ENCODE assay signal across 9 cellular contexts in the genomic region with DNA sequence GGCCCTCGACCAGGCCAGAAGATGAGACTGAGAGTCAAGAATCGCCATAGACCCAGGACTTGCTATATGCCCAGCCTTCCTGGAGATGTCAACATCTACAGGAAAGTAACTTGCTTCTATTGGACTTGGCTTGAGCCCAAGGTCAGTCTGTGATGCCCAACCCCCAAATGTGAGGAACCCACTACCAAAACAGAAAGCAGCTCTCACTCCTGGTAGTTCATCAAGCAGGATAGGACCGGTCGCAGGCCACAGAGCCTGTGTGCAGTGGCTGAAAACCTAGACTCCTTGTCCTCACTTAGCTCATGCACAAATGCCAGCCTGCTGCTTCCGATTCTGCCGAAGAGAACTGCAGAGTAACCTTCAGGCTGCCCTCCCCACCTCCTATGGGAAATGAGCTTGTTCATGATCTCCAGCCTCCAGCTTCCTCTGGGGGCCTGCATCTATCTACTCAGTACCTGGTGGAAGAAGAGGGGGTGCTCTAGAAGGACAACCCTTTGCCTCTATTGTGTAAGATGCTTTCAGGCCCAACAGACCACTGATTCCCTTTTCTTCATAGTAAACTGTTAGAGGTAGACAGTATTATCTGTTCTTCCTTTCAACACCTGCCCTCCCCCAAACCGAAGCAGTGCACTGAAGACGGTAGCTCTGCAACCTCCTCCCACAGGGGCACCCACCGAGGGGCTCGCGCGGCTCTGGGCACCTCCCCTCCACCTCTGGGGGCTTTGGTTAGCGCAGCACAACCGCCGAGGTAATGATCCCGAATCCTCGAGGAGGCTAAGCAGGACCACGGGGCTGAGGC. TPM values are rescaled to one million over a fixed set of nuclear protein-coding genes. Genes with fewer than 3 reads are reported as not detected.
DNase-seq lines count a peak whose midpoint lies in the region; ATAC-seq, FAIRE-seq and TF ChIP-seq lines count a peak whose summit lies in the region.
"Had no signal": no experiment of that assay in that cellular context is flagged by ENCODE, and none has a peak within 500 bp of the region (broad histone marks: within the 10 kb centered on the region; RNA-seq: fewer than 3 reads in every experiment).

No MANE protein-coding gene starts in this region.

- H3K4me1 ChIP-seq in iPS DF 6.9 (ENCODE audit: control insufficient read depth, insufficient read depth, low read length) = peaks cover 4% of the 10 kb centered on the region
- peaks cover 2 to 3% of the 10 kb centered on the region in 2 donors for H3K4me1 ChIP-seq in small intestine (ENCODE audit: control insufficient read depth in 2 of 2, insufficient read depth in 1 of 2, low read depth in 1 of 2, low read length in 1 of 2)

- H3K9me3 Mint-ChIP-seq in activated CD8-positive, alpha-beta T cell treated with anti-CD3 and anti-CD28 coated beads for 36 hours = no peaks in the 10 kb centered on the region

- CTCF ChIA-PET in activated CD8-positive, alpha-beta T cell treated with anti-CD3 and anti-CD28 coated beads for 36 hours (lab: Charles Lee) = interaction anchor here (0.7 to 5.4 kb wide), 12 partner anchors 9 to 188 kb away, joined by 3 to 36 read pairs (median 4); no protein-coding TSS in a partner anchor

- H3K27ac Mint-ChIP-seq in activated CD8-positive, alpha-beta T cell treated with anti-CD3 and anti-CD28 coated beads for 36 hours = peak overlapping the region; percentile 66

- H3K27ac ChIP-seq in iPS DF 6.9 (ENCODE audit: low read length) (no peak overlapping the region), small intestine (ENCODE audit: low read depth in 1 of 2, low read length in 1 of 2) (peak overlapping the region in 1 of 2 donors; percentile 28)

- WGBS in iPS DF 6.9 (ENCODE audit: insufficient coverage, insufficient read length) = no CpG with 5 or more reads among the region's 18 CpGs
- 10 to 20% (median 15%) methylated on average over 9 to 18 of the region's 18 CpGs for WGBS in small intestine, 3 donors

- peaks cover 2% of the 10 kb centered on the region for H3K36me3 Mint-ChIP-seq in activated CD8-positive, alpha-beta T cell treated with anti-CD3 and anti-CD28 coated beads for 36 hours (ENCODE audit: low read depth)

- peak; percentile 53 for DNase-seq in DMS 273 (lab: John Stamatoyannopoulos, UW; ENCODE audit: unreplicated experiment)
- no peak for DNase-seq in DMS 273 treated with DMSO at 0.1 percent for 48 hours (lab: John Stamatoyannopoulos, UW)
- peak; percentile 25 for DNase-seq in HK-2 (ENCODE audit: unreplicated experiment)
- peak; percentile 26 for DNase-seq in activated CD8-positive, alpha-beta T cell treated with anti-CD3 and anti-CD28 coated beads for 36 hours
- DNase-seq in iPS DF 6.9 (ENCODE audit: low read depth, low spot score) = no peak
- peak; percentile 47 for DNase-seq in small intestine
- DNase-seq in GF-D8 (lab: John Stamatoyannopoulos, UW) = no peak

- H3K4me1 Mint-ChIP-seq in activated CD8-positive, alpha-beta T cell treated with anti-CD3 and anti-CD28 coated beads for 36 hours (ENCODE audit: low read depth) = peaks cover 21% of the 10 kb centered on the region

- H3K27me3 Mint-ChIP-seq in activated CD8-positive, alpha-beta T cell treated with anti-CD3 and anti-CD28 coated beads for 36 hours = no peaks in the 10 kb centered on the region

- peak overlapping the region; percentile 84 for H3K4me3 Mint-ChIP-seq in activated CD8-positive, alpha-beta T cell treated with anti-CD3 and anti-CD28 coated beads for 36 hours

- TF ChIP-seq CTCF in activated CD8-positive, alpha-beta T cell treated with anti-CD3 and anti-CD28 coated beads for 36 hours (IDR thresholded peaks at IDR 0.05) = no peak

- H3K4me3 ChIP-seq in iPS DF 6.9 (ENCODE audit: low read length) (peak overlapping the region; percentile 93; the same call in 1 of the 2 replicates), small intestine (ENCODE audit: low read depth in 1 of 2, low read length in 2 of 2) (peak overlapping the region in 1 of 2 donors; percentile 83)

- intact Hi-C loops in activated CD8-positive, alpha-beta T cell treated with anti-CD3 and anti-CD28 coated beads for 36 hours (cut with micrococcal nuclease) = loop anchor here (5.0 kb wide), 1 partner anchor 35 kb away; no protein-coding TSS in a partner anchor

- H3K27me3 ChIP-seq in iPS DF 6.9 (ENCODE audit: control insufficient read depth, insufficient read depth, low read length) (no peaks in the 10 kb centered on the region), small intestine (ENCODE audit: control insufficient read depth in 2 of 2, insufficient read depth in 2 of 2, low read length in 2 of 2) (no peaks in the 10 kb centered on the region)

- H3K36me3 ChIP-seq in iPS DF 6.9 (ENCODE audit: control insufficient read depth, insufficient read depth, low read length) = no peaks in the 10 kb centered on the region
- no peaks in the 10 kb centered on the region for H3K36me3 ChIP-seq in small intestine (ENCODE audit: control insufficient read depth in 2 of 2, insufficient read depth in 2 of 2, low read length in 2 of 2)

- FAIRE-seq in small intestine (lab: Jason Lieb, UNC) = no peak
- FAIRE-seq: A204.1 had no signal

- POLR2A ChIA-PET in activated CD8-positive, alpha-beta T cell treated with anti-CD3 and anti-CD28 coated beads for 36 hours (lab: Charles Lee) = interaction anchor here (1.0 to 2.0 kb wide), 5 partner anchors 14 to 33 kb away, joined by 4 to 12 read pairs (median 5); no protein-coding TSS in a partner anchor

- H3K9me3 ChIP-seq in iPS DF 6.9 (ENCODE audit: control insufficient read depth, insufficient read depth, low read length) = no peaks in the 10 kb centered on the region
- no peaks in the 10 kb centered on the region for H3K9me3 ChIP-seq in small intestine (ENCODE audit: control insufficient read depth, low read depth)

- no peak for ATAC-seq in activated CD8-positive, alpha-beta T cell treated with anti-CD3 and anti-CD28 coated beads for 36 hours
- ATAC-seq in HG02678 (IDR thresholded peaks at IDR 0.05; ENCODE audit: unreplicated experiment) = no peak

RNA-seq across cellular contexts. Expression of gene ACOT7, which starts 1.3 kb away (rescaled TPM):
- 10 to 100 TPM; 80.4 to 86.7 TPM for total RNA-seq in activated CD8-positive, alpha-beta T cell treated with anti-CD3 and anti-CD28 coated beads for 36 hours
- 10 to 100 TPM; 63.5 to 93.8 (median 83.9) TPM for polyA plus RNA-seq in small intestine

RNA-seq across cellular contexts. Expression of gene HES2, which starts 27.4 kb away (rescaled TPM):
- total RNA-seq in activated CD8-positive, alpha-beta T cell treated with anti-CD3 and anti-CD28 coated beads for 36 hours = under 1 TPM in 1 of 2 experiments, not detected in 1; 0.29 TPM
- 1 to 10 TPM in 2 of 3 donors, under 1 TPM in 1; 0.55 to 2.2 (median 1.1) TPM for polyA plus RNA-seq in small intestine

RNA-seq across cellular contexts. Expression of gene ESPN, which starts 32.3 kb away (rescaled TPM):
- total RNA-seq in activated CD8-positive, alpha-beta T cell treated with anti-CD3 and anti-CD28 coated beads for 36 hours = under 1 TPM; 0.83 to 0.99 TPM
- polyA plus RNA-seq in small intestine = 100 to 1,000 TPM in 2 of 3 donors, 10 to 100 TPM in 1; 83.5 to 336 (median 235) TPM

Comparison
In these comparisons a context has a peak if more than half of its experiments do, and no peak if none do; other contexts are left out.
1. DNase-seq: peak in DMS 273 (single experiment), HK-2 (single experiment), activated CD8-positive, alpha-beta T cell treated with anti-CD3 and anti-CD28 coated beads for 36 hours (single experiment) and small intestine (single experiment); none in DMS 273 treated with DMSO at 0.1 percent for 48 hours (single experiment), iPS DF 6.9 (single experiment) and GF-D8 (single experiment).